Comparison of ENCODE assay signal across 8 cellular contexts in the genomic region with DNA sequence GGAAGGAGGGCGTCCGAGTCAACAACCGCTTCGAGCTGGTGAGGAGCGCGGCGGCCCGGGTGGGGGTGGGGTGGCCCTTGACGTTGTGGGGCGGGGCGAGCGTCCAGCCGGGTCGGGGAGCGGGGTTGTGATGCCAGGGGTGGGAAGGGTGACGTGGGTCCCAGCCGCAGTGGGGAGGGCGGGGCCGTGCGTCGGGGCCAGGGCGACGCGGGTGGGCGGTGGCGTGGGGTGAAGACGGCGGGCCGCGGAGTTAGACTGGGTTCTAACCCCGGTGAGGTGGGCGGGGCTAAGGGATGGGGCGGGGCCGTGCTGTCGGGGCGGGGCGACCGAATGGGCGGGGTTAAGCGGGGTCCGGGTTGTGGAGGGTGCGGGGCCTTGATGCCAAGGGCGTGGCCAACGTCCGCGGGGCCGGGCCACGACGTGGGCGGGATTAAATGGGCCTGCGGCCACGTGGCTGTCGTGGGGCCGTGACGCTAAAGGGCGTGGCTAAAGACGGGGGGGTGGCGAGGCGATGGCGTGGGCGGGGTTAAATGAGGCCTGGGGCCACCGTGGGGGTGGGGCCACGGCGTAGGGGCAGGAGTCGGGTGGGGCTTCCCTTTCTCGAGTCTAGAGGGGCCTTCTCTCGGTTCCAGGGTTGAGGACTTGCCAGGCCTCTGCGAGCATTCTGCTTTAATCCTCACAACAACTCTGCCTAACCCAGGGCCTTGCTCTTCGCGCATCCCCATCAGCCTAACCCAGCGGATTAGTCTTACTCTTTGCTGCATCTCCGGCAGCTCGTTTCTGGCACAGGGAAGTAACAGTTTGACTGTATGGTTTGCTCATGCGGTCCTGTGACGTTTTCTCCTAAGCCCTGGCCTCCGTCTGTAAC. TPM values are rescaled to one million over a fixed set of nuclear protein-coding genes. Genes with fewer than 3 reads are reported as not detected.
A peak's percentile ranks its signal among the peaks of the same experiment; 100 is the strongest.
DNase-seq lines count a peak whose midpoint lies in the region; ATAC-seq and TF ChIP-seq lines count a peak whose summit lies in the region.

No MANE protein-coding gene starts in this region.

- peaks cover 63% of the 10 kb centered on the region for H3K79me2 ChIP-seq in GM23248 (ENCODE audit: insufficient read depth)

- H3K27ac Mint-ChIP-seq in activated T-helper 2 cell treated with anti-CD3 and anti-CD28 coated beads, Interferon-gamma antibody, Interleukin-2, Interleukin-4, amounts not matched to agents 10 μg/mL and 5 μg/mL and 100 μg/mL, durations not matched to agents 14 hours and 24 hours and 36 hours = peak overlapping the region; percentile 99
- H3K27ac Mint-ChIP-seq in naive thymus-derived CD4-positive, alpha-beta T cell = peak overlapping the region; percentile 89 to 99 (median 97)

- intact Hi-C loops in activated T-helper 2 cell treated with anti-CD3 and anti-CD28 coated beads, Interferon-gamma antibody, Interleukin-2, Interleukin-4, amounts not matched to agents 10 μg/mL and 5 μg/mL and 100 μg/mL, durations not matched to agents 14 hours and 24 hours and 36 hours (cut with micrococcal nuclease) = loop anchor here (1.0 kb wide), 1 partner anchor 10 kb away; no protein-coding TSS in a partner anchor
- intact Hi-C loops in naive thymus-derived CD4-positive, alpha-beta T cell (cut with micrococcal nuclease) = loop anchor here (1.0 to 5.0 kb wide), 13 partner anchors 10 to 557 kb away; a partner anchor contains a TSS

- CTCF ChIA-PET in naive thymus-derived CD4-positive, alpha-beta T cell (lab: Charles Lee) = interaction anchor here (0.6 to 2.0 kb wide), 7 partner anchors 11 to 1307 kb away, joined by 3 to 9 read pairs (median 5); no protein-coding TSS in a partner anchor

- no peak for TF ChIP-seq CTCF in fibroblast of mammary gland (conservative IDR thresholded peaks at IDR 0.05; ENCODE audit: control insufficient read depth, insufficient read depth, low read depth, low read length)

- H3K27me3 Mint-ChIP-seq in activated T-helper 2 cell treated with anti-CD3 and anti-CD28 coated beads, Interferon-gamma antibody, Interleukin-2, Interleukin-4, amounts not matched to agents 10 μg/mL and 5 μg/mL and 100 μg/mL, durations not matched to agents 14 hours and 24 hours and 36 hours (ENCODE audit: low read depth) = no peaks in the 10 kb centered on the region
- no peaks in the 10 kb centered on the region for H3K27me3 Mint-ChIP-seq in naive thymus-derived CD4-positive, alpha-beta T cell

- peaks cover 19% of the 10 kb centered on the region for H3F3A ChIP-seq in GM23248 (ENCODE audit: insufficient read depth)

- peak overlapping the region; percentile 78 for H3K4me2 ChIP-seq in GM23248 (ENCODE audit: unreplicated experiment)

- POLR2A ChIA-PET in naive thymus-derived CD4-positive, alpha-beta T cell (lab: Charles Lee) = interaction anchor here (0.9 to 4.0 kb wide), 18 partner anchors 8 to 1304 kb away, joined by 3 to 67 read pairs (median 6); a partner anchor contains a TSS

- in situ Hi-C loops in GM23248 (cut with MboI) = no loop called here

- peaks cover 14% of the 10 kb centered on the region; the same call in 1 of the 2 replicates for H4K20me1 ChIP-seq in GM23248 (ENCODE audit: insufficient read depth)

- H3K4me3 Mint-ChIP-seq in activated T-helper 2 cell treated with anti-CD3 and anti-CD28 coated beads, Interferon-gamma antibody, Interleukin-2, Interleukin-4, amounts not matched to agents 10 μg/mL and 5 μg/mL and 100 μg/mL, durations not matched to agents 14 hours and 24 hours and 36 hours (ENCODE audit: low read depth) = peak overlapping the region; percentile 93
- H3K4me3 Mint-ChIP-seq in naive thymus-derived CD4-positive, alpha-beta T cell = peak overlapping the region; percentile 73 to 95 (median 92)

- H3K36me3 ChIP-seq in GM23248 (ENCODE audit: low read depth) = peaks cover 20% of the 10 kb centered on the region
- H3K36me3 ChIP-seq in naive thymus-derived CD4-positive, alpha-beta T cell (ENCODE audit: control insufficient read depth in 2 of 3, insufficient read depth in 3 of 3, low read length in 3 of 3) = peaks cover 0 to 34% (median 3%) of the 10 kb centered on the region in 3 experiments

- 1 to 3% methylated on average over 14 to 75 of the region's 76 CpGs for WGBS in GM23248 (ENCODE audit: low coverage in 1 of 2, low lambda C conversion rate in 2 of 2, missing lambda C conversion rate in 2 of 2), 2 experiments

- DNase-seq in DMS153 (lab: John Stamatoyannopoulos, UW) (peak; percentile 83), GM23248 (peak; percentile 98), Kasumi-1 (lab: John Stamatoyannopoulos, UW) (peak; percentile 84 to 92), RPMI8226 (peak; percentile 93), fibroblast of mammary gland (ENCODE audit: low read depth) (peak; percentile 95)
- peak; percentile 90 for DNase-seq in activated T-helper 2 cell treated with anti-CD3 and anti-CD28 coated beads, Interferon-gamma antibody, Interleukin-2, Interleukin-4, amounts not matched to agents 10 μg/mL and 5 μg/mL and 100 μg/mL, durations not matched to agents 14 hours and 24 hours and 36 hours (ENCODE audit: low spot score)
- peak; percentile 87 to 97 (median 90) for DNase-seq in naive thymus-derived CD4-positive, alpha-beta T cell
- peak; percentile 90 to 92 for DNase-seq in stimulated activated CD8-positive, alpha-beta memory T cell treated with anti-CD3 and anti-CD28 coated beads, Interleukin-7, amount 100 ng/mL, for 48 hours (ENCODE audit: extremely low read depth in 1 of 2, low read depth in 1 of 2)

- H3K4me3 ChIP-seq in GM23248 (peak overlapping the region; percentile 86), fibroblast of mammary gland (ENCODE audit: control insufficient read depth, low read depth, low read length) (peak overlapping the region; percentile 81)
- H3K4me3 ChIP-seq in naive thymus-derived CD4-positive, alpha-beta T cell (ENCODE audit: low read length) = peak overlapping the region; percentile 94

- H3K36me3 Mint-ChIP-seq in activated T-helper 2 cell treated with anti-CD3 and anti-CD28 coated beads, Interferon-gamma antibody, Interleukin-2, Interleukin-4, amounts not matched to agents 10 μg/mL and 5 μg/mL and 100 μg/mL, durations not matched to agents 14 hours and 24 hours and 36 hours (ENCODE audit: low read depth) = peaks cover 34% of the 10 kb centered on the region
- peaks cover 5 to 30% (median 12%) of the 10 kb centered on the region in 5 donors for H3K36me3 Mint-ChIP-seq in naive thymus-derived CD4-positive, alpha-beta T cell

- H3K9me3 Mint-ChIP-seq in activated T-helper 2 cell treated with anti-CD3 and anti-CD28 coated beads, Interferon-gamma antibody, Interleukin-2, Interleukin-4, amounts not matched to agents 10 μg/mL and 5 μg/mL and 100 μg/mL, durations not matched to agents 14 hours and 24 hours and 36 hours = peaks cover 7% of the 10 kb centered on the region
- H3K9me3 Mint-ChIP-seq in naive thymus-derived CD4-positive, alpha-beta T cell = peaks cover 0 to 19% (median 6%) of the 10 kb centered on the region in 11 donors

- H2AFZ ChIP-seq in GM23248 = peak overlapping the region; percentile 75; the same call in 1 of the 2 replicates

- H3K9me2 ChIP-seq in GM23248 (ENCODE audit: insufficient read depth) = no peaks in the 10 kb centered on the region

- H3K27me3 ChIP-seq in GM23248 (replicated peaks; ENCODE audit: insufficient read depth) = no peaks in the 10 kb centered on the region
- H3K27me3 ChIP-seq in naive thymus-derived CD4-positive, alpha-beta T cell (ENCODE audit: control insufficient read depth in 2 of 2, insufficient read depth in 2 of 2, low read length in 2 of 2) = no peaks in the 10 kb centered on the region

- peak overlapping the region; percentile 100 for H3K27ac ChIP-seq in GM23248
- peak overlapping the region; percentile 100 for H3K27ac ChIP-seq in naive thymus-derived CD4-positive, alpha-beta T cell (ENCODE audit: low read depth, low read length)

- H3K4me1 ChIP-seq in GM23248 (ENCODE audit: insufficient read depth) = peaks cover 12% of the 10 kb centered on the region; the same call in 1 of the 2 replicates
- peaks cover 4 to 17% of the 10 kb centered on the region in 2 donors for H3K4me1 ChIP-seq in naive thymus-derived CD4-positive, alpha-beta T cell (ENCODE audit: control insufficient read depth in 2 of 2, insufficient read depth in 2 of 2, low read length in 2 of 2)

- peak; percentile 90 for ATAC-seq in naive thymus-derived CD4-positive, alpha-beta T cell

- H3K4me1 Mint-ChIP-seq in activated T-helper 2 cell treated with anti-CD3 and anti-CD28 coated beads, Interferon-gamma antibody, Interleukin-2, Interleukin-4, amounts not matched to agents 10 μg/mL and 5 μg/mL and 100 μg/mL, durations not matched to agents 14 hours and 24 hours and 36 hours (ENCODE audit: low read depth) = peaks cover 7% of the 10 kb centered on the region
- H3K4me1 Mint-ChIP-seq in naive thymus-derived CD4-positive, alpha-beta T cell = peaks cover 6 to 32% (median 20%) of the 10 kb centered on the region in 7 donors

- H3K9me3 ChIP-seq in GM23248 (ENCODE audit: low read depth) = no peaks in the 10 kb centered on the region
- peaks cover 0 to 7% (median 0%) of the 10 kb centered on the region in 3 experiments for H3K9me3 ChIP-seq in naive thymus-derived CD4-positive, alpha-beta T cell (ENCODE audit: control insufficient read depth in 2 of 3, low read length in 3 of 3)

- H3K9ac ChIP-seq in GM23248 = peak overlapping the region; percentile 99

RNA-seq across cellular contexts. Expression of a gene that starts 0.7 kb away (rescaled TPM):
- 143 and 166 TPM in 2 replicates for total RNA-seq in GM23248 (2014; rRNA removed; shearing (Covaris generic))
- polyA plus RNA-seq in GM23248 (2016; fragmentation: Nextera tagmentation; extraction: Ambion mirVana) = 162 and 165 TPM in 2 replicates
- total RNA-seq in activated T-helper 2 cell treated with anti-CD3 and anti-CD28 coated beads, Interferon-gamma antibody, Interleukin-2, Interleukin-4, amounts not matched to agents 10 μg/mL and 5 μg/mL and 100 μg/mL, durations not matched to agents 14 hours and 24 hours and 36 hours = 211 and 213 TPM in 2 replicates
- 100 to 1,000 TPM; 200 to 392 (median 262) TPM for total RNA-seq in naive thymus-derived CD4-positive, alpha-beta T cell
- 100 to 1,000 TPM in 1 of 2 donors, 10 to 100 TPM in 1; 68.1 to 122 TPM for polyA plus RNA-seq in naive thymus-derived CD4-positive, alpha-beta T cell

RNA-seq across cellular contexts. Expression of a gene that starts 44.6 kb away (rescaled TPM):
- 5.6 and 7.7 TPM in 2 replicates for total RNA-seq in GM23248 (2014; rRNA removed; shearing (Covaris generic))
- 3.8 and 4.0 TPM in 2 replicates for polyA plus RNA-seq in GM23248 (2016; fragmentation: Nextera tagmentation; extraction: Ambion mirVana)
- total RNA-seq in activated T-helper 2 cell treated with anti-CD3 and anti-CD28 coated beads, Interferon-gamma antibody, Interleukin-2, Interleukin-4, amounts not matched to agents 10 μg/mL and 5 μg/mL and 100 μg/mL, durations not matched to agents 14 hours and 24 hours and 36 hours = 5.8 and 6.2 TPM in 2 replicates
- total RNA-seq in naive thymus-derived CD4-positive, alpha-beta T cell = 10 to 100 TPM; 10.1 to 13.9 (median 11.2) TPM
- under 1 TPM; 0.14 to 0.51 TPM for polyA plus RNA-seq in naive thymus-derived CD4-positive, alpha-beta T cell

RNA-seq across cellular contexts. Expression of a gene that starts 45.8 kb away (rescaled TPM):
- total RNA-seq in GM23248 (2014; rRNA removed; shearing (Covaris generic)) = 3.6 TPM in 1 of 2 replicates, not detected in the other
- polyA plus RNA-seq in GM23248 (2016; fragmentation: Nextera tagmentation; extraction: Ambion mirVana) = 0.55 and 0.79 TPM in 2 replicates
- total RNA-seq in activated T-helper 2 cell treated with anti-CD3 and anti-CD28 coated beads, Interferon-gamma antibody, Interleukin-2, Interleukin-4, amounts not matched to agents 10 μg/mL and 5 μg/mL and 100 μg/mL, durations not matched to agents 14 hours and 24 hours and 36 hours = 1.9 and 2.7 TPM in 2 replicates
- 1 to 10 TPM; 1.2 to 3.5 (median 3.0) TPM for total RNA-seq in naive thymus-derived CD4-positive, alpha-beta T cell
- polyA plus RNA-seq in naive thymus-derived CD4-positive, alpha-beta T cell = under 1 TPM; 0.32 to 0.35 TPM

RNA-seq across cellular contexts. Expression of a gene that starts 49.1 kb away (rescaled TPM):
- 215 and 225 TPM in 2 replicates for total RNA-seq in GM23248 (2014; rRNA removed; shearing (Covaris generic))
- 95.8 and 96.4 TPM in 2 replicates for polyA plus RNA-seq in GM23248 (2016; fragmentation: Nextera tagmentation; extraction: Ambion mirVana)
- total RNA-seq in activated T-helper 2 cell treated with anti-CD3 and anti-CD28 coated beads, Interferon-gamma antibody, Interleukin-2, Interleukin-4, amounts not matched to agents 10 μg/mL and 5 μg/mL and 100 μg/mL, durations not matched to agents 14 hours and 24 hours and 36 hours = 2.9 and 3.7 TPM in 2 replicates
- total RNA-seq in naive thymus-derived CD4-positive, alpha-beta T cell = 1 to 10 TPM in 1 of 5 experiments, under 1 TPM in 1, not detected in 3; 0.48 to 2.8 TPM
- polyA plus RNA-seq in naive thymus-derived CD4-positive, alpha-beta T cell = under 1 TPM in 1 of 2 donors, not detected in 1; 0.22 TPM

RNA-seq across cellular contexts. Expression of a gene that starts 57.6 kb away (rescaled TPM):
- 10.6 and 12.4 TPM in 2 replicates for total RNA-seq in GM23248 (2014; rRNA removed; shearing (Covaris generic))
- polyA plus RNA-seq in GM23248 (2016; fragmentation: Nextera tagmentation; extraction: Ambion mirVana) = 6.5 and 7.9 TPM in 2 replicates
- 198 and 211 TPM in 2 replicates for total RNA-seq in activated T-helper 2 cell treated with anti-CD3 and anti-CD28 coated beads, Interferon-gamma antibody, Interleukin-2, Interleukin-4, amounts not matched to agents 10 μg/mL and 5 μg/mL and 100 μg/mL, durations not matched to agents 14 hours and 24 hours and 36 hours
- total RNA-seq in naive thymus-derived CD4-positive, alpha-beta T cell = 100 to 1,000 TPM in 1 of 5 experiments, 10 to 100 TPM in 1, 1 to 10 TPM in 3; 3.5 to 111 (median 7.9) TPM
- polyA plus RNA-seq in naive thymus-derived CD4-positive, alpha-beta T cell = 1 to 10 TPM in 1 of 2 donors, under 1 TPM in 1; 0.59 to 3.4 TPM

Comparison
In these comparisons a context has a peak if more than half of its experiments do, and no peak if none do; other contexts are left out.
1. Peak in every context shown above with its lines: DNase-seq, ATAC-seq, H3K4me3 ChIP-seq and H3K27ac ChIP-seq.